10 cellular contexts compared by ENCODE assay signal in the genomic region with DNA sequence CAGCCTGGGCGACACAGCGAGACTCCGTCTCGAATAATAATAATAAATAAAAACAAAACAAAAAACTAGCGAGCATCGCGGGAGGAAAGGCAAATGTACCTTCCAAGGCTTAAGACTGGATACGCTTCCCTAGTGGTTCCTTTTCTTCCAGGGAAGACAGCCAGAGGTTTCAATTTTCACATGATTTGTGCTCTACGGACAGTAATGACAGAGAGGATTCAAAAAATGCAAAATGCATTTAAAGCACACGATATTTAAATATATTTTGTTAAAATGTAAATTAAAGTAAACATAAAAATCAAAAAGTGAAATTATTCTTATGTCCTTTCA. TPM values are rescaled to one million over a fixed set of nuclear protein-coding genes. Genes with fewer than 3 reads are reported as not detected.
DNase-seq lines count a peak whose midpoint lies in the region; ATAC-seq and TF ChIP-seq lines count a peak whose summit lies in the region.
"Had no signal": no experiment of that assay in that cellular context is flagged by ENCODE, and none has a peak within 500 bp of the region (broad histone marks: within the 10 kb centered on the region; RNA-seq: fewer than 3 reads in every experiment).

No MANE protein-coding gene starts in this region.

- peak overlapping the region; percentile 99 to 100 for H3K27ac Mint-ChIP-seq in effector memory CD8-positive, alpha-beta T cell

- no peaks in the 10 kb centered on the region for H3K9me3 ChIP-seq in OCI-LY7 (ENCODE audit: low read length)
- no peaks in the 10 kb centered on the region for H3K9me3 ChIP-seq in ovary

- no peak for ATAC-seq in effector memory CD8-positive, alpha-beta T cell (replicated peaks)
- no peak for ATAC-seq in HG03460 (IDR thresholded peaks at IDR 0.05; ENCODE audit: unreplicated experiment)

- intact Hi-C loops in OCI-LY7 (cut with micrococcal nuclease; ENCODE audit: unreplicated experiment), result loop anchor here (1.0 kb wide), 2 partner anchors 11 to 27 kb away; no protein-coding TSS in a partner anchor
- intact Hi-C loops in ovary (cut with DNase I), result no loop called here
- intact Hi-C loops in head of caudate nucleus (cut with DNase I), result no loop called here

- H3K4me3 Mint-ChIP-seq in effector memory CD8-positive, alpha-beta T cell, result peak overlapping the region; percentile 89 to 97

- peak overlapping the region; percentile 91 for H3K4me2 ChIP-seq in OCI-LY7 (ENCODE audit: low read length)

- DNase-seq in EH (ENCODE audit: low read depth), result peak; percentile 31
- DNase-seq in OCI-LY7 (ENCODE audit: low spot score), result no peak
- no peak for DNase-seq in effector memory CD8-positive, alpha-beta T cell
- DNase-seq in ovary, result no peak
- DNase-seq in GDM1 (lab: John Stamatoyannopoulos, UW), result no peak
- DNase-seq in retina, result no peak
- DNase-seq in head of caudate nucleus, result no peak
- DNase-seq: Kasumi-1 had no signal

- CTCF ChIA-PET in OCI-LY7 (lab: Charles Lee; ENCODE audit: unreplicated experiment), result no interaction called here

- H3K4me1 ChIP-seq in OCI-LY7 (ENCODE audit: insufficient read depth, low read length, poor library complexity, severe bottlenecking) (peaks cover 34% of the 10 kb centered on the region), ovary (ENCODE audit: insufficient read depth) (peaks cover 3% of the 10 kb centered on the region)

- no peaks in the 10 kb centered on the region for H3K27me3 Mint-ChIP-seq in effector memory CD8-positive, alpha-beta T cell

- H3K9me2 ChIP-seq in OCI-LY7 (ENCODE audit: insufficient read depth, low read length), result no peaks in the 10 kb centered on the region

- H4K20me1 ChIP-seq in OCI-LY7 (ENCODE audit: insufficient read depth, low read length), result no peaks in the 10 kb centered on the region

- BruUV-seq in OCI-LY7 (replicated peaks; lab: Mats Ljungman, UMichigan), result no TSS peak

- no peaks in the 10 kb centered on the region for H3K27me3 ChIP-seq in ovary

- no peak for TF ChIP-seq CTCF in OCI-LY7 (conservative IDR thresholded peaks at IDR 0.05; ENCODE audit: low read length)
- no peak for TF ChIP-seq CTCF in ovary (IDR thresholded peaks at IDR 0.05)

- H3K27ac ChIP-seq in OCI-LY7 (ENCODE audit: low read depth, low read length, poor library complexity, severe bottlenecking) (peak overlapping the region; percentile 70), ovary (peak overlapping the region in 1 of 2 donors; percentile 56)

- H3K36me3 ChIP-seq in OCI-LY7 (ENCODE audit: insufficient read depth, low read length) (no peaks in the 10 kb centered on the region), ovary (no peaks in the 10 kb centered on the region)

- H3K4me1 Mint-ChIP-seq in effector memory CD8-positive, alpha-beta T cell (ENCODE audit: low read depth in 2 of 2), result peaks cover 46 to 47% of the 10 kb centered on the region in 2 donors

- H3K4me3 ChIP-seq in OCI-LY7 (ENCODE audit: low read depth, low read length, poor library complexity, severe bottlenecking) (peak overlapping the region; percentile 75), ovary (peak overlapping the region; percentile 34)
- H3K4me3 ChIP-seq: lung had no signal

- TF ChIP-seq POLR2A in ovary (IDR thresholded peaks at IDR 0.05), result no peak

- H2AFZ ChIP-seq in OCI-LY7 (ENCODE audit: low read length), result peak overlapping the region; percentile 68; the same call in 1 of the 2 replicates

- POLR2A ChIA-PET in OCI-LY7 (lab: Charles Lee), result no interaction called here

- H3K9me3 Mint-ChIP-seq in effector memory CD8-positive, alpha-beta T cell, result peaks cover 0 to 1% of the 10 kb centered on the region in 2 donors

- H3K36me3 Mint-ChIP-seq in effector memory CD8-positive, alpha-beta T cell (ENCODE audit: insufficient read depth), result peaks cover 71% of the 10 kb centered on the region

- 0 out of 2 replicates have a peak, but pooled peaks cover under 1% of the 10 kb centered on the region for H3K79me2 ChIP-seq in OCI-LY7 (ENCODE audit: insufficient read depth, low read depth, low read length)

- no peak for TF ChIP-seq EP300 in ovary (IDR thresholded peaks at IDR 0.05)

- WGBS in ovary, 3 donors, result 13 to 22% (median 17%) methylated on average over 10 of the region's 10 CpGs

RNA-seq across cellular contexts. Expression of a gene that starts 4.3 kb away (rescaled TPM):
- 30.2 and 30.4 TPM in 2 replicates for total RNA-seq in OCI-LY7 (2014; rRNA removed; shearing (Covaris generic))
- total RNA-seq in OCI-LY7 (2022) (68.2 and 73.4 TPM in 2 replicates), ovary (10 to 100 TPM in 6 of 7 donors, 1 to 10 TPM in 1; 8.2 to 22.7 (median 17.6) TPM)
- polyA plus RNA-seq in ovary, result 10 to 100 TPM; 11.1 to 13.2 TPM

RNA-seq across cellular contexts. Expression of a gene that starts 13.8 kb away (rescaled TPM):
- 0.22 and 0.44 TPM in 2 replicates for total RNA-seq in OCI-LY7 (2014; rRNA removed; shearing (Covaris generic))
- 1.8 and 2.2 TPM in 2 replicates for total RNA-seq in OCI-LY7 (2022)
- total RNA-seq in ovary, result 1 to 10 TPM in 2 of 7 donors, under 1 TPM in 5; 0.34 to 2.9 (median 0.93) TPM
- polyA plus RNA-seq in ovary, result under 1 TPM; 0.45 to 0.82 TPM

RNA-seq across cellular contexts. Expression of a gene that starts 24.9 kb away (rescaled TPM):
- total RNA-seq in OCI-LY7 (2014; rRNA removed; shearing (Covaris generic)), result 4,583 and 5,614 TPM in 2 replicates
- total RNA-seq in OCI-LY7 (2022), result 2,077 and 2,357 TPM in 2 replicates
- 1,000 to 10,000 TPM; 2,570 to 4,531 (median 3,203) TPM for total RNA-seq in ovary
- polyA plus RNA-seq in ovary, result 1,000 to 10,000 TPM; 2,702 to 4,895 TPM

RNA-seq across cellular contexts. Expression of a gene that starts 42.2 kb away (rescaled TPM):
- total RNA-seq in OCI-LY7 (2014; rRNA removed; shearing (Covaris generic)), result 16.1 and 25.1 TPM in 2 replicates
- 33.5 and 34.5 TPM in 2 replicates for total RNA-seq in OCI-LY7 (2022)
- 10 to 100 TPM; 13.0 to 18.8 (median 17.2) TPM for total RNA-seq in ovary
- polyA plus RNA-seq in ovary, result 10 to 100 TPM; 13.5 to 15.3 TPM
